Comparison of ENCODE assay signal across 1 cellular context in genomic region chr1:235160965-235161684, GRCh38.
A peak's percentile ranks its signal among the peaks of the same experiment; 100 is the strongest.
TF ChIP-seq lines count a peak whose summit lies in the region.

RBM34 (minus strand) TSS chr1:235161250; CDS start chr1:235161226, 24 bp downstream.

TF ChIP-seq in K562, 482 proteins besides CTCF, POLR2A, EP300 and RAD21 (continued from another document and continues in another):
- TF ChIP-seq ZNF318 (IDR thresholded peaks at IDR 0.05; ENCODE audit: borderline replicate concordance in 1 of 2, low read depth in 1 of 2) (no peak), TFAP4 (CRISPR knock-in tag; IDR thresholded peaks at IDR 0.05; ENCODE audit: borderline replicate concordance) (peak; percentile 94), PREB (CRISPR knock-in tag; IDR thresholded peaks at IDR 0.05) (no peak), CBX3 (IDR thresholded peaks at IDR 0.05; ENCODE audit: borderline replicate concordance in 1 of 2, low read length in 2 of 2) (peak in 1 of 2 experiments; percentile 75; a peak in 1 of 3 replicates), CHD7 (IDR thresholded peaks at IDR 0.05; ENCODE audit: low read depth, low read length) (no peak), ZSCAN29 (IDR thresholded peaks at IDR 0.05) (peak; percentile 56; the same call in 1 of the 2 replicates), MAFK (IDR thresholded peaks at IDR 0.05; ENCODE audit: low read length) (no peak), FOS (IDR thresholded peaks at IDR 0.05; ENCODE audit: extremely low read depth, insufficient read length) (no peak), ZFPM2 (CRISPR knock-in tag; IDR thresholded peaks at IDR 0.05) (no peak), CREB3 (tag; conservative IDR thresholded peaks at IDR 0.05; ENCODE audit: low read depth) (0 out of 2 replicates have a peak, but pooled peaks have one; percentile 50), TCFL5 (CRISPR knock-in tag; conservative IDR thresholded peaks at IDR 0.05) (no peak), NFYB (IDR thresholded peaks at IDR 0.05; ENCODE audit: extremely low read depth, insufficient read length) (no peak), MLX (CRISPR knock-in tag; conservative IDR thresholded peaks at IDR 0.05) (peak in 1 of 2 experiments; percentile 86; a peak in 2 of 4 replicates), MITF (IDR thresholded peaks at IDR 0.05) (no peak), MAFF (IDR thresholded peaks at IDR 0.05; ENCODE audit: low read length) (no peak), TEAD4 (IDR thresholded peaks at IDR 0.05; ENCODE audit: low read length) (no peak), TEAD4 (CRISPR knock-in tag; IDR thresholded peaks at IDR 0.05; ENCODE audit: borderline replicate concordance) (no peak), HEY1 (CRISPR knock-in tag; IDR thresholded peaks at IDR 0.05; ENCODE audit: borderline replicate concordance) (no peak), BCL6 (CRISPR knock-in tag; IDR thresholded peaks at IDR 0.05) (no peak), IRF2 (CRISPR knock-in tag; IDR thresholded peaks at IDR 0.05) (no peak), ZNF212 (CRISPR knock-in tag; IDR thresholded peaks at IDR 0.05) (no peak), ZKSCAN1 (IDR thresholded peaks at IDR 0.05; ENCODE audit: low read depth, low read length) (no peak), NUFIP1 (IDR thresholded peaks at IDR 0.05; ENCODE audit: partially characterized antibody) (no peak), ZNF445 (CRISPR knock-in tag; IDR thresholded peaks at IDR 0.05; ENCODE audit: low read depth) (peak; percentile 71), DMBX1 (CRISPR knock-in tag; IDR thresholded peaks at IDR 0.05; ENCODE audit: borderline replicate concordance) (peak; percentile 69), ZBTB33 (CRISPR knock-in tag; IDR thresholded peaks at IDR 0.05) (peak; percentile 41)
